ENCODE assay signal across 9 cellular contexts in genomic region chr3:30112904-30113484, GRCh38.
DNase-seq lines count a peak whose midpoint lies in the region; ATAC-seq, FAIRE-seq and TF ChIP-seq lines count a peak whose summit lies in the region.
"Had no signal": no experiment of that assay in that cellular context is flagged by ENCODE, and none has a peak within 500 bp of the region (broad histone marks: within the 10 kb centered on the region; RNA-seq: fewer than 3 reads in every experiment).

No MANE protein-coding gene starts in this region.

- no peak overlapping the region for H2BK12ac ChIP-seq in neuronal stem cell (ENCODE audit: low read length)

- ATAC-seq in HG03565 (IDR thresholded peaks at IDR 0.05; ENCODE audit: unreplicated experiment) (peak; percentile 67), HG03439 (IDR thresholded peaks at IDR 0.05; ENCODE audit: unreplicated experiment) (no peak)

- H3K4me1 ChIP-seq in esophagus muscularis mucosa (peaks cover 10 to 24% (median 20%) of the 10 kb centered on the region in 4 donors), neuronal stem cell (ENCODE audit: control insufficient read depth in 2 of 2, insufficient read depth in 1 of 2, low read depth in 1 of 2, low read length in 2 of 2) (peaks cover 0 to 2% of the 10 kb centered on the region in 2 donors)
- H3K4me1 ChIP-seq: SJSA1 had no signal

- no peak overlapping the region for H3K4ac ChIP-seq in neuronal stem cell (ENCODE audit: low read length)

- H3K9ac ChIP-seq in neuronal stem cell (ENCODE audit: low read depth, low read length, poor library complexity) = no peak overlapping the region

- no peak overlapping the region for H2BK15ac ChIP-seq in neuronal stem cell (ENCODE audit: low read length)

- no peak for TF ChIP-seq EP300 in esophagus muscularis mucosa (IDR thresholded peaks at IDR 0.05)

- no peak overlapping the region for H3K18ac ChIP-seq in neuronal stem cell (ENCODE audit: low read length)

- no peak overlapping the region for H2BK5ac ChIP-seq in neuronal stem cell (ENCODE audit: low read length)

- no peaks in the 10 kb centered on the region for H3K9me3 ChIP-seq in esophagus muscularis mucosa
- no peaks in the 10 kb centered on the region for H3K9me3 ChIP-seq in neuronal stem cell (replicated peaks in 1 of 2; ENCODE audit: control insufficient read depth in 2 of 2, insufficient read depth in 1 of 2, low read depth in 1 of 2, low read length in 2 of 2)
- H3K9me3 ChIP-seq: SJSA1 had no signal

- TF ChIP-seq CTCF in esophagus muscularis mucosa (IDR thresholded peaks at IDR 0.05) = peak; percentile 68 to 70 (median 69)

- no peak for TF ChIP-seq POLR2A in esophagus muscularis mucosa (IDR thresholded peaks at IDR 0.05; ENCODE audit: low read depth)

- H3K36me3 ChIP-seq in esophagus muscularis mucosa (no peaks in the 10 kb centered on the region), neuronal stem cell (replicated peaks in 1 of 2; ENCODE audit: control insufficient read depth in 2 of 2, insufficient read depth in 2 of 2, low read length in 2 of 2) (no peaks in the 10 kb centered on the region)
- H3K36me3 ChIP-seq: SJSA1 had no signal

- H3K27ac ChIP-seq in esophagus muscularis mucosa (replicated peaks in 1 of 4) (peak overlapping the region in 1 of 4 donors; percentile 15), neuronal stem cell (replicated peaks; ENCODE audit: low read length) (no peak overlapping the region)
- H3K27ac ChIP-seq: SJSA1 had no signal

- H4K91ac ChIP-seq in neuronal stem cell (ENCODE audit: low read depth, low read length, poor library complexity) = no peak overlapping the region

- no peak overlapping the region for H2AK5ac ChIP-seq in neuronal stem cell (ENCODE audit: low read depth, low read length)

- H3K27me3 ChIP-seq in esophagus muscularis mucosa (no peaks in the 10 kb centered on the region), neuronal stem cell (ENCODE audit: control insufficient read depth in 3 of 3, insufficient read depth in 3 of 3, low read depth in 1 of 3, low read length in 3 of 3) (no peaks in the 10 kb centered on the region)
- H3K27me3 ChIP-seq: SJSA1 had no signal

- WGBS in esophagus muscularis mucosa = 24% methylated on average over 1 of the region's 1 CpG
- no CpG with 5 or more reads among the region's 1 CpG for WGBS in neuronal stem cell (ENCODE audit: extremely low coverage in 2 of 2, insufficient read length in 2 of 2, insufficient replicate concordance in 1 of 2), 2 donors

- H3K4me3 ChIP-seq in esophagus muscularis mucosa (no peak overlapping the region), neuronal stem cell (ENCODE audit: low read length in 2 of 2) (no peak overlapping the region)
- H3K4me3 ChIP-seq: SJSA1 had no signal

- no peak overlapping the region for H2BK120ac ChIP-seq in neuronal stem cell (ENCODE audit: low read depth, low read length)

- intact Hi-C loops in esophagus muscularis mucosa (cut with DNase I) = loop anchor here (2.0 to 10.0 kb wide), 6 partner anchors 71 to 639 kb away; partner anchors contain the start of gene TGFBR2

- no peak overlapping the region for H4K8ac ChIP-seq in neuronal stem cell (ENCODE audit: low read depth, low read length)

- H3K4me2 ChIP-seq in neuronal stem cell (ENCODE audit: insufficient read depth, low read length, poor library complexity, severe bottlenecking) = no peak overlapping the region

- FAIRE-seq in RCC 7860 (lab: Jason Lieb, UNC) = peak; percentile 26

- H3K79me1 ChIP-seq in neuronal stem cell (ENCODE audit: low read depth, low read length) = no peaks in the 10 kb centered on the region

- no peak overlapping the region for H3K14ac ChIP-seq in neuronal stem cell (ENCODE audit: low read length)

- H2AFZ ChIP-seq in neuronal stem cell (ENCODE audit: low read length) = peak overlapping the region; percentile 33

- DNase-seq in DMS53 (lab: John Stamatoyannopoulos, UW) = peak; percentile 48
- peak; percentile 24 for DNase-seq in RCC 7860 (ENCODE audit: low spot score)
- no peak for DNase-seq in esophagus muscularis mucosa (ENCODE audit: extremely low spot score)
- peak; percentile 5 for DNase-seq in neuronal stem cell (ENCODE audit: low spot score)
- DNase-seq in activated naive CD4-positive, alpha-beta T cell (lab: John Stamatoyannopoulos, UW) = no peak
- DNase-seq in activated naive CD4-positive, alpha-beta T cell treated with anti-CD3 and anti-CD28 coated beads, Interleukin-2, amount 50 U/mL, for 16 hours = no peak

- H3K23ac ChIP-seq in neuronal stem cell (ENCODE audit: low read depth, low read length, poor library complexity) = no peak overlapping the region

Comparison
In these comparisons a context has a peak if more than half of its experiments do, and no peak if none do; other contexts are left out.
1. DNase-seq: peak in DMS53 (single experiment), RCC 7860 (single experiment) and neuronal stem cell (single experiment); none in esophagus muscularis mucosa (single experiment), activated naive CD4-positive, alpha-beta T cell (0 of 4) and activated naive CD4-positive, alpha-beta T cell treated with anti-CD3 and anti-CD28 coated beads, Interleukin-2, amount 50 U/mL, for 16 hours (single experiment).